Comparison of ENCODE assay signal across 1 cellular context in genomic region chr17:64506576-64507417, GRCh38.
TF ChIP-seq lines count a peak whose summit lies in the region.

Gene CEP95, plus strand, starts transcription at chr17:64506977. Its CDS starts 121 bp downstream, at chr17:64507098.

TF ChIP-seq in HepG2, 621 proteins besides CTCF, POLR2A, EP300 and RAD21 (continued from another document and continues in another):
- TF ChIP-seq USF2 (IDR thresholded peaks at IDR 0.05; ENCODE audit: low read depth, low read length) (peak; percentile 86), USF2 (CRISPR knock-in tag; IDR thresholded peaks at IDR 0.05; ENCODE audit: borderline replicate concordance) (peak; percentile 95), JUN (CRISPR knock-in tag; IDR thresholded peaks at IDR 0.05) (peak; percentile 74), TRIM22 (IDR thresholded peaks at IDR 0.05) (no peak), AKNA (CRISPR knock-in tag; IDR thresholded peaks at IDR 0.05; ENCODE audit: borderline replicate concordance) (peak; percentile 47; the same call in 1 of the 2 replicates), ETV5 (CRISPR knock-in tag; IDR thresholded peaks at IDR 0.05; ENCODE audit: borderline replicate concordance) (peak; percentile 97), ZNF451 (CRISPR knock-in tag; IDR thresholded peaks at IDR 0.05) (0 out of 2 replicates have a peak, but pooled peaks have one; percentile 42), PHF8 (CRISPR knock-in tag; IDR thresholded peaks at IDR 0.05) (peak; percentile 89), NFIB (CRISPR knock-in tag; IDR thresholded peaks at IDR 0.05; ENCODE audit: borderline replicate concordance) (no peak), ZNF660 (CRISPR knock-in tag; IDR thresholded peaks at IDR 0.05; ENCODE audit: borderline replicate concordance, low read depth) (peak; percentile 85; the same call in 1 of the 2 replicates), ESRRA (CRISPR knock-in tag; IDR thresholded peaks at IDR 0.05; ENCODE audit: low read depth) (no peak; the same call in 1 of the 2 replicates), ZNF362 (CRISPR knock-in tag; IDR thresholded peaks at IDR 0.05; ENCODE audit: borderline replicate concordance) (no peak), ZFP1 (CRISPR knock-in tag; IDR thresholded peaks at IDR 0.05) (peak; percentile 48; the same call in 1 of the 2 replicates), ADNP (CRISPR knock-in tag; IDR thresholded peaks at IDR 0.05) (no peak), ZNF235 (CRISPR knock-in tag; IDR thresholded peaks at IDR 0.05; ENCODE audit: borderline replicate concordance) (peak; percentile 76), SMAD9 (CRISPR knock-in tag; IDR thresholded peaks at IDR 0.05) (peak; percentile 5; the same call in 1 of the 2 replicates), PPARG (CRISPR knock-in tag; conservative IDR thresholded peaks at IDR 0.05) (no peak; the same call in 1 of the 2 replicates), IRF2 (CRISPR knock-in tag; IDR thresholded peaks at IDR 0.05) (peak; percentile 40; the same call in 1 of the 2 replicates), E2F1 (CRISPR knock-in tag; IDR thresholded peaks at IDR 0.05) (peak; percentile 80), ATF7 (IDR thresholded peaks at IDR 0.05) (0 out of 2 replicates have a peak, but pooled peaks have one; percentile 9), ATF7 (CRISPR knock-in tag; IDR thresholded peaks at IDR 0.05) (no peak; the same call in 1 of the 2 replicates), ZNF382 (CRISPR knock-in tag; IDR thresholded peaks at IDR 0.05; ENCODE audit: borderline replicate concordance) (no peak), TIGD3 (CRISPR knock-in tag; IDR thresholded peaks at IDR 0.05; ENCODE audit: borderline replicate concordance) (no peak), SP4 (CRISPR knock-in tag; IDR thresholded peaks at IDR 0.05) (peak; percentile 88), ATF6 (CRISPR knock-in tag; conservative IDR thresholded peaks at IDR 0.05) (no peak), HOXA7 (CRISPR knock-in tag; IDR thresholded peaks at IDR 0.05) (no peak; the same call in 1 of the 2 replicates), ZNF839 (CRISPR knock-in tag; IDR thresholded peaks at IDR 0.05; ENCODE audit: borderline replicate concordance) (peak; percentile 87; the same call in 1 of the 2 replicates), ZBTB44 (CRISPR knock-in tag; IDR thresholded peaks at IDR 0.05) (no peak), KAT2B (IDR thresholded peaks at IDR 0.05; ENCODE audit: borderline replicate concordance, low read depth, low read length) (no peak), ZNF619 (CRISPR knock-in tag; IDR thresholded peaks at IDR 0.05) (0 out of 2 replicates have a peak, but pooled peaks have one; percentile 16), ZNF329 (CRISPR knock-in tag; IDR thresholded peaks at IDR 0.05; ENCODE audit: low read depth) (no peak), PAF1 (CRISPR knock-in tag; IDR thresholded peaks at IDR 0.05) (no peak), RAD51 (IDR thresholded peaks at IDR 0.05; ENCODE audit: borderline replicate concordance) (peak; percentile 75), ZZZ3 (CRISPR knock-in tag; IDR thresholded peaks at IDR 0.05; ENCODE audit: borderline replicate concordance) (no peak; the same call in 1 of the 2 replicates), RNF2 (conservative IDR thresholded peaks at IDR 0.05; ENCODE audit: low read depth) (peak; percentile 95; the same call in 1 of the 2 replicates), HNF4A (CRISPR knock-in tag; IDR thresholded peaks at IDR 0.05) (peak; percentile 17; the same call in 1 of the 2 replicates), TOPORS (CRISPR knock-in tag; IDR thresholded peaks at IDR 0.05) (no peak), SKI (IDR thresholded peaks at IDR 0.05; ENCODE audit: partially characterized antibody) (peak; percentile 77), ZNF678 (CRISPR knock-in tag; IDR thresholded peaks at IDR 0.05) (peak; percentile 42), RNF219 (CRISPR knock-in tag; IDR thresholded peaks at IDR 0.05) (peak; percentile 36; the same call in 1 of the 2 replicates)
